8 cellular contexts compared by ENCODE assay signal in genomic region chr1:212700597-212700891, GRCh38. TPM values are rescaled to one million over a fixed set of nuclear protein-coding genes. Genes with fewer than 3 reads are reported as not detected.
DNase-seq lines count a peak whose midpoint lies in the region; ATAC-seq and TF ChIP-seq lines count a peak whose summit lies in the region.

No MANE protein-coding gene starts in this region.

- H3K27ac Mint-ChIP-seq in activated T-cell treated with anti-CD3 and anti-CD28 coated beads, Interleukin-2, amount 50 U/mL, for 72 hours: peak overlapping the region; percentile 78
- peak overlapping the region; percentile 84 for H3K27ac Mint-ChIP-seq in activated naive CD8-positive, alpha-beta T cell treated with anti-CD3 and anti-CD28 coated beads, Interleukin-2, amount 50 U/mL, for 24 hours

- TF ChIP-seq POLR2A in thyroid gland (IDR thresholded peaks at IDR 0.05): no peak

- H3K9me3 Mint-ChIP-seq in activated T-cell treated with anti-CD3 and anti-CD28 coated beads, Interleukin-2, amount 50 U/mL, for 72 hours: no peaks in the 10 kb centered on the region
- H3K9me3 Mint-ChIP-seq in activated naive CD8-positive, alpha-beta T cell treated with anti-CD3 and anti-CD28 coated beads, Interleukin-2, amount 50 U/mL, for 24 hours: no peaks in the 10 kb centered on the region

- H3K4me1 Mint-ChIP-seq in activated T-cell treated with anti-CD3 and anti-CD28 coated beads, Interleukin-2, amount 50 U/mL, for 72 hours (ENCODE audit: low read depth): peaks cover 79% of the 10 kb centered on the region
- H3K4me1 Mint-ChIP-seq in activated naive CD8-positive, alpha-beta T cell treated with anti-CD3 and anti-CD28 coated beads, Interleukin-2, amount 50 U/mL, for 24 hours: peaks cover 70% of the 10 kb centered on the region

- H3K4me1 ChIP-seq in thyroid gland: peaks cover 19 to 20% of the 10 kb centered on the region in 2 donors

- H3K36me3 ChIP-seq in thyroid gland: no peaks in the 10 kb centered on the region

- intact Hi-C loops in thyroid gland (cut with DNase I): no loop called here

- H3K27me3 ChIP-seq in thyroid gland: no peaks in the 10 kb centered on the region

- no peak for TF ChIP-seq CTCF in thyroid gland (IDR thresholded peaks at IDR 0.05)

- H3K4me3 Mint-ChIP-seq in activated T-cell treated with anti-CD3 and anti-CD28 coated beads, Interleukin-2, amount 50 U/mL, for 72 hours: peak overlapping the region; percentile 89 to 96
- peak overlapping the region; percentile 89 for H3K4me3 Mint-ChIP-seq in activated naive CD8-positive, alpha-beta T cell treated with anti-CD3 and anti-CD28 coated beads, Interleukin-2, amount 50 U/mL, for 24 hours

- DNase-seq in activated T-cell treated with anti-CD3 and anti-CD28 coated beads, Interleukin-2, amount 50 U/mL, for 72 hours: no peak
- no peak for DNase-seq in activated T-cell treated with anti-CD3 and anti-CD28 coated beads, Interleukin-2, amount 50 U/mL, for 48 hours
- no peak for DNase-seq in activated naive CD8-positive, alpha-beta T cell treated with anti-CD3 and anti-CD28 coated beads, Interleukin-2, amount 50 U/mL, for 24 hours
- DNase-seq in left kidney (ENCODE audit: low read depth, low spot score) (peak; percentile 34), thyroid gland (peak in 1 of 2 donors; percentile 28), SK-N-DZ (ENCODE audit: low spot score) (no peak)
- no peak for DNase-seq in stimulated activated CD4-positive, alpha-beta T cell treated with anti-CD3 and anti-CD28 coated beads, Interleukin-4, amount 100 ng/mL, for 4 hours
- DNase-seq in activated CD4-positive, alpha-beta T cell treated with anti-CD3 and anti-CD28 coated beads, Interleukin-2, amount 50 U/mL, for 1 hour: no peak

- H3K27me3 Mint-ChIP-seq in activated T-cell treated with anti-CD3 and anti-CD28 coated beads, Interleukin-2, amount 50 U/mL, for 72 hours (ENCODE audit: low read depth): peaks cover 7% of the 10 kb centered on the region
- H3K27me3 Mint-ChIP-seq in activated naive CD8-positive, alpha-beta T cell treated with anti-CD3 and anti-CD28 coated beads, Interleukin-2, amount 50 U/mL, for 24 hours: peaks cover 12% of the 10 kb centered on the region

- H3K4me3 ChIP-seq in thyroid gland (replicated peaks in 1 of 3): peak overlapping the region; percentile 1 to 52 (median 16)

- no peaks in the 10 kb centered on the region for H3K9me3 ChIP-seq in thyroid gland

- H3K27ac ChIP-seq in thyroid gland: peak overlapping the region in 2 of 3 donors; percentile 51 to 61

- 0% methylated on average over 6 to 12 of the region's 16 CpGs for WGBS in thyroid gland, 2 donors

- peaks cover 20 to 25% of the 10 kb centered on the region in 2 donors for H3K36me3 Mint-ChIP-seq in activated T-cell treated with anti-CD3 and anti-CD28 coated beads, Interleukin-2, amount 50 U/mL, for 72 hours (ENCODE audit: insufficient read depth in 2 of 2)
- peaks cover 12% of the 10 kb centered on the region for H3K36me3 Mint-ChIP-seq in activated naive CD8-positive, alpha-beta T cell treated with anti-CD3 and anti-CD28 coated beads, Interleukin-2, amount 50 U/mL, for 24 hours (ENCODE audit: low read depth)

- peak in 1 of 2 donors; percentile 11 for ATAC-seq in activated T-cell treated with anti-CD3 and anti-CD28 coated beads, Interleukin-2, amount 50 U/mL, for 72 hours (replicated peaks in 1 of 2)
- ATAC-seq in activated naive CD8-positive, alpha-beta T cell treated with anti-CD3 and anti-CD28 coated beads, Interleukin-2, amount 50 U/mL, for 24 hours: no peak

RNA-seq across cellular contexts. Expression of gene BATF3, which starts 0.9 kb away (rescaled TPM):
- total RNA-seq in activated T-cell treated with anti-CD3 and anti-CD28 coated beads, Interleukin-2, amount 50 U/mL, for 72 hours: 100 to 1,000 TPM; 400 to 660 TPM
- total RNA-seq in thyroid gland: 1 to 10 TPM; 1.2 to 1.6 (median 1.2) TPM
- 1.6 and 4.8 TPM in 2 replicates for polyA plus RNA-seq in SK-N-DZ (2014; cell fraction: cytosol; rRNA removed)
- polyA plus RNA-seq in SK-N-DZ (2014; cell fraction: nucleus; rRNA removed): 0.49 and 1.3 TPM in 2 replicates

Comparison
In these comparisons a context has a peak if more than half of its experiments do, and no peak if none do; other contexts are left out.
1. RNA of gene BATF3, which starts 0.9 kb away (total RNA-seq): 400 to 660 TPM in activated T-cell treated with anti-CD3 and anti-CD28 coated beads, Interleukin-2, amount 50 U/mL, for 72 hours; 1.2 to 1.6 TPM in thyroid gland; every median in the first group is over 100 times any median in the second.